In genomic region chr3:9947025-9947995, GRCh38 we compare ENCODE assay signal across 8 cellular contexts. TPM values are rescaled to one million over a fixed set of nuclear protein-coding genes. Genes with fewer than 3 reads are reported as not detected.
A peak's percentile ranks its signal among the peaks of the same experiment; 100 is the strongest.
DNase-seq lines count a peak whose midpoint lies in the region; ATAC-seq, FAIRE-seq and TF ChIP-seq lines count a peak whose summit lies in the region.

No MANE protein-coding gene starts in this region.

- H3K36me3 Mint-ChIP-seq in activated CD4-positive, alpha-beta memory T cell treated with anti-CD3 and anti-CD28 coated beads for 36 hours = peaks cover 4% of the 10 kb centered on the region

- TF ChIP-seq CTCF in LNCaP clone FGC (IDR thresholded peaks at IDR 0.05; ENCODE audit: control insufficient read depth, extremely low read depth, insufficient read depth) = peak; percentile 65
- peak; percentile 84 for TF ChIP-seq CTCF in bronchial epithelial cell (IDR thresholded peaks at IDR 0.05; ENCODE audit: insufficient read depth, low read length, severe bottlenecking)

- in situ Hi-C loops in ACHN (cut with HindIII; ENCODE audit: low pct_ligation_motif_present, low pct_unique_long_range_greater_than_20kb, low sequenced_read_pairs) = no loop called here

- no peaks in the 10 kb centered on the region for H3K27me3 ChIP-seq in bronchial epithelial cell (ENCODE audit: control insufficient read depth, insufficient read depth, low read length)

- FAIRE-seq in bronchial epithelial cell (lab: Jason Lieb, UNC) = no peak

- peak overlapping the region; percentile 67 for H3K4me3 ChIP-seq in LNCaP clone FGC (ENCODE audit: low read depth, low read length)
- H3K4me3 ChIP-seq in bronchial epithelial cell (ENCODE audit: low read depth, low read length) = peak overlapping the region; percentile 59

- DNase-seq in ACHN (peak; percentile 27), LNCaP clone FGC (ENCODE audit: low read depth) (peak; percentile 56), bronchial epithelial cell (ENCODE audit: low read depth) (peak; percentile 51), iris pigment epithelial cell (ENCODE audit: low read depth) (peak; percentile 63), smooth muscle cell of the brain vasculature (ENCODE audit: low read depth, low spot score) (peak; percentile 31), activated gamma-delta T cell (lab: John Stamatoyannopoulos, UW) (no peak)
- no peak for DNase-seq in activated CD4-positive, alpha-beta memory T cell treated with anti-CD3 and anti-CD28 coated beads for 36 hours

- H3K27me3 Mint-ChIP-seq in activated CD4-positive, alpha-beta memory T cell treated with anti-CD3 and anti-CD28 coated beads for 36 hours = no peaks in the 10 kb centered on the region

- H3K36me3 ChIP-seq in bronchial epithelial cell (ENCODE audit: control insufficient read depth, insufficient read depth, low read length) = no peaks in the 10 kb centered on the region

- POLR2A ChIA-PET in activated CD4-positive, alpha-beta memory T cell treated with anti-CD3 and anti-CD28 coated beads for 36 hours (lab: Charles Lee) = interaction anchor here (1.3 to 3.2 kb wide), 3 partner anchors 7 to 167 kb away, joined by 3 to 33 read pairs (median 3); partner anchors contain the start of gene CRELD1

- no peak overlapping the region for H3K27ac Mint-ChIP-seq in activated CD4-positive, alpha-beta memory T cell treated with anti-CD3 and anti-CD28 coated beads for 36 hours

- intact Hi-C loops in activated CD4-positive, alpha-beta memory T cell treated with anti-CD3 and anti-CD28 coated beads for 36 hours (cut with micrococcal nuclease) = no loop called here

- H3K9me3 Mint-ChIP-seq in activated CD4-positive, alpha-beta memory T cell treated with anti-CD3 and anti-CD28 coated beads for 36 hours = no peaks in the 10 kb centered on the region

- ATAC-seq in GM21717 (IDR thresholded peaks at IDR 0.05; ENCODE audit: unreplicated experiment) = no peak

- H3K4me1 Mint-ChIP-seq in activated CD4-positive, alpha-beta memory T cell treated with anti-CD3 and anti-CD28 coated beads for 36 hours (ENCODE audit: low read depth) = peaks cover 17% of the 10 kb centered on the region

- CTCF ChIA-PET in activated CD4-positive, alpha-beta memory T cell treated with anti-CD3 and anti-CD28 coated beads for 36 hours (lab: Charles Lee) = interaction anchor here (0.5 to 3.5 kb wide), 17 partner anchors 9 to 444 kb away, joined by 3 to 73 read pairs (median 5); partner anchors contain the start of genes ARPC4, CRELD1, SEC13 and TADA3

- no peak overlapping the region for H3K4me3 Mint-ChIP-seq in activated CD4-positive, alpha-beta memory T cell treated with anti-CD3 and anti-CD28 coated beads for 36 hours

RNA-seq across cellular contexts. Expression of gene PRRT3, which starts 4.9 kb away (rescaled TPM):
- 0.26 and 0.38 TPM in 2 replicates for total RNA-seq in bronchial epithelial cell
- total RNA-seq in activated CD4-positive, alpha-beta memory T cell treated with anti-CD3 and anti-CD28 coated beads for 36 hours = 1 to 10 TPM; 7.8 to 8.2 TPM

RNA-seq across cellular contexts. Expression of gene CRELD1, which starts 13.7 kb away (rescaled TPM):
- total RNA-seq in bronchial epithelial cell = 22.1 and 35.8 TPM in 2 replicates
- total RNA-seq in activated CD4-positive, alpha-beta memory T cell treated with anti-CD3 and anti-CD28 coated beads for 36 hours = 10 to 100 TPM; 14.1 to 16.1 TPM

RNA-seq across cellular contexts. Expression of gene IL17RC, which starts 30.4 kb away (rescaled TPM):
- 21.1 and 31.7 TPM in 2 replicates for total RNA-seq in bronchial epithelial cell
- under 1 TPM; 0.40 to 0.46 TPM for total RNA-seq in activated CD4-positive, alpha-beta memory T cell treated with anti-CD3 and anti-CD28 coated beads for 36 hours

RNA-seq across cellular contexts. Expression of gene EMC3, which starts 39.3 kb away (rescaled TPM):
- 48.1 and 49.5 TPM in 2 replicates for total RNA-seq in bronchial epithelial cell
- total RNA-seq in activated CD4-positive, alpha-beta memory T cell treated with anti-CD3 and anti-CD28 coated beads for 36 hours = 10 to 100 TPM; 35.8 to 39.8 TPM

RNA-seq across cellular contexts. Expression of gene IL17RE, which starts 44.7 kb away (rescaled TPM):
- total RNA-seq in bronchial epithelial cell = 0.53 and 2.6 TPM in 2 replicates
- total RNA-seq in activated CD4-positive, alpha-beta memory T cell treated with anti-CD3 and anti-CD28 coated beads for 36 hours = 1 to 10 TPM; 1.8 to 1.9 TPM

Comparison
In these comparisons a context has a peak if more than half of its experiments do, and no peak if none do; other contexts are left out.
1. DNase-seq: peak in ACHN (single experiment), LNCaP clone FGC (single experiment), bronchial epithelial cell (single experiment), iris pigment epithelial cell (single experiment) and smooth muscle cell of the brain vasculature (single experiment); none in activated CD4-positive, alpha-beta memory T cell treated with anti-CD3 and anti-CD28 coated beads for 36 hours (single experiment) and activated gamma-delta T cell (single experiment).
2. RNA of gene IL17RC, which starts 30.4 kb away (total RNA-seq): 21.1 to 31.7 TPM in bronchial epithelial cell; 0.40 to 0.46 TPM in activated CD4-positive, alpha-beta memory T cell treated with anti-CD3 and anti-CD28 coated beads for 36 hours; every median in the first group is over 10 times any median in the second.